Comparison of ENCODE assay signal across 9 cellular contexts in genomic region chr3:17179381-17180205, GRCh38.
A peak's percentile ranks its signal among the peaks of the same experiment; 100 is the strongest.
DNase-seq lines count a peak whose midpoint lies in the region; ATAC-seq lines count a peak whose summit lies in the region.
"Had no signal": no experiment of that assay in that cellular context is flagged by ENCODE, and none has a peak within 500 bp of the region (broad histone marks: within the 10 kb centered on the region; RNA-seq: fewer than 3 reads in every experiment).

No MANE protein-coding gene starts in this region.

- peaks cover 36% of the 10 kb centered on the region for H3K36me3 ChIP-seq in BLaER1

- H3K4me3 ChIP-seq in BLaER1: no peak overlapping the region
- H3K4me3 ChIP-seq: SJSA1 had no signal

- H3K27ac ChIP-seq in BLaER1 (no peak overlapping the region), substantia nigra (ENCODE audit: low read depth, low read length, poor library complexity, severe bottlenecking) (no peak overlapping the region)
- H3K27ac ChIP-seq: SJSA1 had no signal

- H3K27ac Mint-ChIP-seq in central memory CD8-positive, alpha-beta T cell (ENCODE audit: low read depth): peak overlapping the region; percentile 68

- ATAC-seq in GM21367 (IDR thresholded peaks at IDR 0.05; ENCODE audit: unreplicated experiment): peak; percentile 68
- peak; percentile 40 for ATAC-seq in HG03558 (IDR thresholded peaks at IDR 0.05; ENCODE audit: extremely low read depth, unreplicated experiment)
- ATAC-seq in central memory CD8-positive, alpha-beta T cell (replicated peaks; ENCODE audit: extremely low read depth, poor library complexity, severe bottlenecking): peak; percentile 97
- no peak for ATAC-seq in HG03025 (IDR thresholded peaks at IDR 0.05; ENCODE audit: low FRiP score, unreplicated experiment)

- H3K36me3 Mint-ChIP-seq in central memory CD8-positive, alpha-beta T cell (ENCODE audit: insufficient read depth): peaks cover under 1% of the 10 kb centered on the region

- no peaks in the 10 kb centered on the region for H4K20me1 ChIP-seq in BLaER1

- H3K9ac ChIP-seq in BLaER1: no peak overlapping the region

- peak in 1 of 2 donors; percentile 34 for DNase-seq in central memory CD8-positive, alpha-beta T cell (ENCODE audit: low spot score in 2 of 2)
- no peak for DNase-seq in substantia nigra (lab: John Stamatoyannopoulos, UW)
- no peak for DNase-seq in T1000 (lab: John Stamatoyannopoulos, UW)
- DNase-seq in activated T-cell treated with anti-CD3 and anti-CD28 coated beads, Interleukin-2, amount 50 U/mL, for 1 hour: no peak

- peaks cover 27% of the 10 kb centered on the region for H3K4me1 Mint-ChIP-seq in central memory CD8-positive, alpha-beta T cell

- no peaks in the 10 kb centered on the region for H3K9me3 Mint-ChIP-seq in central memory CD8-positive, alpha-beta T cell

- H3K4me3 Mint-ChIP-seq in central memory CD8-positive, alpha-beta T cell: no peak overlapping the region

- peak overlapping the region; percentile 55 for H3K4me2 ChIP-seq in BLaER1

- no peaks in the 10 kb centered on the region for H3K27me3 Mint-ChIP-seq in central memory CD8-positive, alpha-beta T cell

- H3K27me3 ChIP-seq in BLaER1: no peaks in the 10 kb centered on the region
- H3K27me3 ChIP-seq: SJSA1 had no signal

- H3K9me3 ChIP-seq in BLaER1: no peaks in the 10 kb centered on the region

- peaks cover 36% of the 10 kb centered on the region for H3K4me1 ChIP-seq in BLaER1
